ENCODE assay signal across 19 cellular contexts in genomic region chr14:53124778-53125177, GRCh38.
"Had no signal": no experiment of that assay in that cellular context is flagged by ENCODE, and none has a peak within 500 bp of the region (broad histone marks: within the 10 kb centered on the region; RNA-seq: fewer than 3 reads in every experiment).

No MANE protein-coding gene starts in this region.

- DNase-seq: activated CD4-positive, alpha-beta memory T cell treated with anti-CD3 and anti-CD28 coated beads for 36 hours; activated CD4-positive, alpha-beta T cell treated with anti-CD3 and anti-CD28 coated beads for 1 hour; activated CD8-positive, alpha-beta memory T cell treated with anti-CD3 and anti-CD28 coated beads, Interleukin-2, amount 10 ng/mL, durations not matched to agents 7 days and 5 days; activated T-cell treated with anti-CD3 and anti-CD28 coated beads, Interleukin-2, amount 50 U/mL, for 24 hours; amniotic stem cell; dorsolateral prefrontal cortex; endodermal cell; left ventricle myocardium inferior; nucleus accumbens; small intestine; stimulated activated CD4-positive, alpha-beta T cell treated with anti-CD3 and anti-CD28 coated beads, Interleukin-4, amount 100 ng/mL, for 4 hours; stimulated activated CD8-positive, alpha-beta memory T cell treated with anti-CD3 and anti-CD28 coated beads, Interleukin-4, amount 100 ng/mL, for 48 hours; stimulated activated naive CD4-positive, alpha-beta T cell treated with Interleukin-2 at 50 U/mL for 16 hours; substantia nigra had no signal

- H3K27me3 ChIP-seq: dorsolateral prefrontal cortex, tibial nerve had no signal

- H3K4me1 Mint-ChIP-seq: endodermal cell had no signal

- H3K36me3 ChIP-seq: left ventricle myocardium inferior, tibial nerve had no signal

- H3K4me3 ChIP-seq: dorsolateral prefrontal cortex, left ventricle myocardium inferior, tibial nerve had no signal

- FAIRE-seq: keratinocyte, small intestine had no signal

- H3K27ac ChIP-seq: left ventricle myocardium inferior, tibial nerve had no signal

- H3K4me3 Mint-ChIP-seq: activated CD4-positive, alpha-beta memory T cell treated with anti-CD3 and anti-CD28 coated beads for 36 hours; activated CD8-positive, alpha-beta memory T cell treated with anti-CD3 and anti-CD28 coated beads, Interleukin-2, amount 10 ng/mL, durations not matched to agents 7 days and 5 days; activated T-cell treated with anti-CD3 and anti-CD28 coated beads, Interleukin-2, amount 50 U/mL, for 24 hours; endodermal cell; memory B cell; natural killer cell treated with Interleukin-12 subunit alpha and Interleukin-12 subunit beta and Interleukin-15 and Interleukin-18, amount 100 ng/mL, for 72 hours had no signal

- H3K27ac Mint-ChIP-seq: activated CD4-positive, alpha-beta memory T cell treated with anti-CD3 and anti-CD28 coated beads for 36 hours; activated CD8-positive, alpha-beta memory T cell treated with anti-CD3 and anti-CD28 coated beads, Interleukin-2, amount 10 ng/mL, durations not matched to agents 7 days and 5 days; activated naive CD4-positive, alpha-beta T cell treated with anti-CD3 and anti-CD28 coated beads, Interleukin-2, amount 50 U/mL, for 72 hours; activated T-cell treated with anti-CD3 and anti-CD28 coated beads, Interleukin-2, amount 50 U/mL, for 24 hours; endodermal cell; memory B cell; natural killer cell treated with Interleukin-12 subunit alpha and Interleukin-12 subunit beta and Interleukin-15 and Interleukin-18, amount 100 ng/mL, for 72 hours had no signal

- H3K27me3 Mint-ChIP-seq: activated CD4-positive, alpha-beta memory T cell treated with anti-CD3 and anti-CD28 coated beads for 36 hours; activated CD8-positive, alpha-beta memory T cell treated with anti-CD3 and anti-CD28 coated beads, Interleukin-2, amount 10 ng/mL, durations not matched to agents 7 days and 5 days; activated T-cell treated with anti-CD3 and anti-CD28 coated beads, Interleukin-2, amount 50 U/mL, for 24 hours; memory B cell; natural killer cell treated with Interleukin-12 subunit alpha and Interleukin-12 subunit beta and Interleukin-15 and Interleukin-18, amount 100 ng/mL, for 72 hours had no signal

- ATAC-seq: activated CD8-positive, alpha-beta memory T cell treated with anti-CD3 and anti-CD28 coated beads, Interleukin-2, amount 10 ng/mL, durations not matched to agents 7 days and 5 days; activated naive CD4-positive, alpha-beta T cell treated with anti-CD3 and anti-CD28 coated beads, Interleukin-2, amount 50 U/mL, for 72 hours; natural killer cell treated with Interleukin-12 subunit alpha and Interleukin-12 subunit beta and Interleukin-15 and Interleukin-18, amount 100 ng/mL, for 72 hours had no signal
